Comparison of ENCODE assay signal across 13 cellular contexts in genomic region chr2:26978061-26978596, GRCh38. TPM values are rescaled to one million over a fixed set of nuclear protein-coding genes. Genes with fewer than 3 reads are reported as not detected.
DNase-seq lines count a peak whose midpoint lies in the region; ATAC-seq, FAIRE-seq and TF ChIP-seq lines count a peak whose summit lies in the region.
"Had no signal": no experiment of that assay in that cellular context is flagged by ENCODE, and none has a peak within 500 bp of the region (broad histone marks: within the 10 kb centered on the region; RNA-seq: fewer than 3 reads in every experiment).

No MANE protein-coding gene starts in this region.

- H3K4me2 ChIP-seq in HepG2 (ENCODE audit: low read depth, low read length) = no peak overlapping the region
- no peak overlapping the region for H3K4me2 ChIP-seq in hepatocyte

- H3K27me3 ChIP-seq in liver (ENCODE audit: control insufficient read depth in 4 of 4, insufficient read depth in 4 of 4, low read length in 3 of 4) (no peaks in the 10 kb centered on the region), HepG2 (ENCODE audit: control insufficient read depth in 1 of 2, insufficient read depth in 2 of 2, low read length in 2 of 2) (peaks cover 0 to 17% of the 10 kb centered on the region in 2 experiments; a peak in 2 of 5 replicates), hepatocyte (no peaks in the 10 kb centered on the region)
- H3K27me3 ChIP-seq in CD4-positive, alpha-beta T cell (ENCODE audit: control insufficient read depth, insufficient read depth, low read length) = no peaks in the 10 kb centered on the region

- ATAC-seq in HepG2 (no peak), GM19035 (IDR thresholded peaks at IDR 0.05; ENCODE audit: unreplicated experiment) (no peak)
- no peak for ATAC-seq in CD4-positive, alpha-beta T cell (ENCODE audit: poor library complexity)

- H3K4me1 ChIP-seq in liver (ENCODE audit: control insufficient read depth in 4 of 4, insufficient read depth in 4 of 4, low read length in 3 of 4) = peaks cover 11 to 35% (median 31%) of the 10 kb centered on the region in 4 donors
- H3K4me1 ChIP-seq in HepG2 (ENCODE audit: insufficient read depth, low read length) = peaks cover 14% of the 10 kb centered on the region
- H3K4me1 ChIP-seq in hepatocyte (ENCODE audit: insufficient read depth) = peaks cover 5% of the 10 kb centered on the region

- BruUV-seq in HepG2 (replicated peaks; lab: Mats Ljungman, UMichigan) = no TSS peak

- H3K9me3 Mint-ChIP-seq in CD4-positive, alpha-beta T cell = no peaks in the 10 kb centered on the region
- H3K9me3 Mint-ChIP-seq: activated CD4-positive, alpha-beta T cell treated with anti-CD3 and anti-CD28 coated beads, Interleukin-2, amount 10 ng/mL, durations not matched to agents 24 days and 14 days; activated naive CD4-positive, alpha-beta T cell treated with anti-CD3 and anti-CD28 coated beads for 36 hours; nephron had no signal

- no peak for FAIRE-seq in HepG2 (lab: Jason Lieb, UNC)

- no peaks in the 10 kb centered on the region for H3K79me2 ChIP-seq in HepG2 (ENCODE audit: insufficient read depth, low read length)
- peaks cover 28% of the 10 kb centered on the region for H3K79me2 ChIP-seq in hepatocyte

- WGBS in liver = 31% methylated on average over 4 of the region's 4 CpGs
- WGBS in HepG2 (ENCODE audit: low lambda C conversion rate) = 12% methylated on average over 4 of the region's 4 CpGs
- WGBS in hepatocyte (ENCODE audit: low lambda C conversion rate, missing lambda C conversion rate) = 49% methylated on average over 4 of the region's 4 CpGs

- H3K9ac ChIP-seq in liver (ENCODE audit: low read depth in 1 of 2, low read length in 2 of 2) = no peak overlapping the region
- H3K9ac ChIP-seq in HepG2 (ENCODE audit: insufficient read depth, low read depth, low read length) = no peak overlapping the region

- H2AFZ ChIP-seq in HepG2 (ENCODE audit: low read length) (no peak overlapping the region), hepatocyte (no peak overlapping the region)

- no peak overlapping the region for H3K4me3 Mint-ChIP-seq in CD4-positive, alpha-beta T cell
- H3K4me3 Mint-ChIP-seq: activated CD4-positive, alpha-beta T cell treated with anti-CD3 and anti-CD28 coated beads, Interleukin-2, amount 10 ng/mL, durations not matched to agents 24 days and 14 days; activated naive CD4-positive, alpha-beta T cell treated with anti-CD3 and anti-CD28 coated beads for 36 hours; nephron had no signal

- no peaks in the 10 kb centered on the region for H4K20me1 ChIP-seq in HepG2 (ENCODE audit: insufficient read depth, low read length)
- H4K20me1 ChIP-seq in hepatocyte (ENCODE audit: insufficient read depth, poor library complexity, severe bottlenecking) = no peaks in the 10 kb centered on the region

- in situ Hi-C loops in HepG2 (cut with HindIII; ENCODE audit: extremely low pct_ligation_motif_present, low pct_unique_long_range_greater_than_20kb) = no loop called here

- TF ChIP-seq POLR2A in HepG2 (IDR thresholded peaks at IDR 0.05; ENCODE audit: insufficient read depth in 1 of 2, low read depth in 2 of 2, low read length in 2 of 2) = no peak

- DNase-seq in HepG2 (ENCODE audit: low spot score) = no peak
- peak; percentile 76 for DNase-seq in OCI-M1 (lab: John Stamatoyannopoulos, UW)
- peak; percentile 56 for DNase-seq in hepatocyte (ENCODE audit: low spot score)
- no peak for DNase-seq in occipital lobe (lab: John Stamatoyannopoulos, UW)
- DNase-seq in CD4-positive, alpha-beta T cell = no peak
- DNase-seq in NCI-H1048 (lab: John Stamatoyannopoulos, UW) = no peak
- DNase-seq: activated CD4-positive, alpha-beta T cell treated with anti-CD3 and anti-CD28 coated beads, Interleukin-2, amount 10 ng/mL, durations not matched to agents 24 days and 14 days; activated naive CD4-positive, alpha-beta T cell treated with anti-CD3 and anti-CD28 coated beads for 36 hours; effector CD4-positive, alpha-beta T cell; stimulated activated CD4-positive, alpha-beta T cell treated with anti-CD3 and anti-CD28 coated beads, Interleukin-1b, Interleukin-23, amount 100 ng/mL, for 48 hours had no signal

- no peaks in the 10 kb centered on the region for H3K27me3 Mint-ChIP-seq in CD4-positive, alpha-beta T cell

- TF ChIP-seq CTCF in liver (IDR thresholded peaks at IDR 0.05; ENCODE audit: low read depth, low read length, missing input control) = no peak
- TF ChIP-seq CTCF in HepG2 (CRISPR knock-in tag; IDR thresholded peaks at IDR 0.05) = no peak
- no peak for TF ChIP-seq CTCF in hepatocyte (IDR thresholded peaks at IDR 0.05; ENCODE audit: poor library complexity)
- no peak for TF ChIP-seq CTCF in CD4-positive, alpha-beta T cell (IDR thresholded peaks at IDR 0.05)

- intact Hi-C loops in HepG2 (cut with micrococcal nuclease; ENCODE audit: unreplicated experiment) = no loop called here
- intact Hi-C loops in CD4-positive, alpha-beta T cell (cut with DNase I, micrococcal nuclease) = no loop called here

- no peaks in the 10 kb centered on the region for H3K4me1 Mint-ChIP-seq in CD4-positive, alpha-beta T cell (ENCODE audit: low read depth)
- H3K4me1 Mint-ChIP-seq: activated CD4-positive, alpha-beta T cell treated with anti-CD3 and anti-CD28 coated beads, Interleukin-2, amount 10 ng/mL, durations not matched to agents 24 days and 14 days had no signal

- H3K27ac Mint-ChIP-seq in CD4-positive, alpha-beta T cell = no peak overlapping the region
- H3K27ac Mint-ChIP-seq: activated CD4-positive, alpha-beta T cell treated with anti-CD3 and anti-CD28 coated beads, Interleukin-2, amount 10 ng/mL, durations not matched to agents 24 days and 14 days; activated naive CD4-positive, alpha-beta T cell treated with anti-CD3 and anti-CD28 coated beads for 36 hours; nephron had no signal

- no peaks in the 10 kb centered on the region for H3K9me2 ChIP-seq in hepatocyte (replicated peaks; ENCODE audit: insufficient read depth)

- POLR2A ChIA-PET in HepG2 (lab: Yijun Ruan, JAX) = no interaction called here
- POLR2A ChIA-PET in CD4-positive, alpha-beta T cell (lab: Charles Lee) = no interaction called here

- TF ChIP-seq RAD21 in liver (IDR thresholded peaks at IDR 0.05) (peak in 1 of 2 donors; percentile 28), HepG2 (CRISPR knock-in tag; IDR thresholded peaks at IDR 0.05) (no peak)

- no peaks in the 10 kb centered on the region for H3K36me3 ChIP-seq in liver (ENCODE audit: control insufficient read depth in 4 of 4, insufficient read depth in 3 of 4, low read depth in 1 of 4, low read length in 3 of 4)
- no peaks in the 10 kb centered on the region for H3K36me3 ChIP-seq in HepG2 (replicated peaks in 1 of 2; ENCODE audit: control insufficient read depth in 1 of 2, insufficient read depth in 2 of 2, low read length in 2 of 2)
- H3K36me3 ChIP-seq in hepatocyte (replicated peaks; ENCODE audit: insufficient read depth, low read depth) = no peaks in the 10 kb centered on the region

- no peaks in the 10 kb centered on the region for H3K36me3 Mint-ChIP-seq in CD4-positive, alpha-beta T cell (ENCODE audit: low read depth)

- H3K27ac ChIP-seq in liver (ENCODE audit: low read depth in 1 of 2, low read length in 2 of 2) (peak overlapping the region; percentile 13 to 39), HepG2 (ENCODE audit: extremely low read length, insufficient read depth, low read length) (no peak overlapping the region), hepatocyte (no peak overlapping the region)
- no peak overlapping the region for H3K27ac ChIP-seq in CD4-positive, alpha-beta T cell (ENCODE audit: low read depth, low read length)

- CTCF ChIA-PET in HepG2 (lab: Yijun Ruan, JAX; ENCODE audit: low intra/inter-chr PET ratio, low total read pairs) = no interaction called here
- CTCF ChIA-PET in CD4-positive, alpha-beta T cell (lab: Charles Lee) = interaction anchor here (1.5 kb wide), 1 partner anchor 17 kb away, joined by 4 read pairs; no protein-coding TSS in a partner anchor

- TF ChIP-seq EP300 in HepG2 (IDR thresholded peaks at IDR 0.05; ENCODE audit: low read depth in 2 of 2, low read length in 2 of 2) = no peak
- TF ChIP-seq EP300 in HepG2 (CRISPR knock-in tag; IDR thresholded peaks at IDR 0.05; ENCODE audit: borderline replicate concordance) = no peak

- H3K9me3 ChIP-seq in liver (ENCODE audit: control insufficient read depth in 4 of 4, low read length in 3 of 4) (no peaks in the 10 kb centered on the region), HepG2 (ENCODE audit: low read length) (no peaks in the 10 kb centered on the region), hepatocyte (ENCODE audit: low read depth) (no peaks in the 10 kb centered on the region)
- no peaks in the 10 kb centered on the region for H3K9me3 ChIP-seq in CD4-positive, alpha-beta T cell (ENCODE audit: control insufficient read depth, low read length)

- H3K4me3 ChIP-seq in liver (ENCODE audit: low read depth in 1 of 3, low read length in 3 of 3) = no peak overlapping the region
- no peak overlapping the region for H3K4me3 ChIP-seq in HepG2 (replicated peaks in 1 of 3; ENCODE audit: insufficient read depth in 1 of 3, low read depth in 2 of 3, low read length in 3 of 3)
- no peak overlapping the region for H3K4me3 ChIP-seq in hepatocyte

RNA-seq across cellular contexts. Expression of gene MAPRE3, which starts 7.7 kb away (rescaled TPM):
- 1 to 10 TPM; 1.0 to 8.1 TPM for total RNA-seq in liver
- 10 to 100 TPM; 11.5 to 15.8 TPM for polyA plus RNA-seq in liver
- 0.20 and 0.31 TPM in 2 replicates for total RNA-seq in HepG2 (2016; rRNA removed; fragmentation: Illumina TruSeq; extraction: Trizol)
- total RNA-seq in HepG2 (2016; cell fraction: cytosol; rRNA removed; fragmentation: Illumina TruSeq; extraction: Trizol; ENCODE audit: low read depth) = 0.18 TPM in 1 of 2 replicates, not detected in the other
- 0.15 and 0.19 TPM in 2 replicates for total RNA-seq in HepG2 (2016; cell fraction: insoluble cytoplasmic fraction; rRNA removed; fragmentation: Illumina TruSeq; extraction: Trizol)
- total RNA-seq in HepG2 (2016; cell fraction: membrane; rRNA removed; fragmentation: Illumina TruSeq; extraction: Trizol) = 0.15 and 0.24 TPM in 2 replicates
- total RNA-seq in HepG2 (2016; cell fraction: nucleus; rRNA removed; fragmentation: Illumina TruSeq; extraction: Trizol) = 0.60 and 0.99 TPM in 2 replicates
- polyA plus RNA-seq in HepG2 (2011; rRNA removed) = 0.73 and 0.91 TPM in 2 replicates
- 0.34 and 0.65 TPM in 2 replicates for polyA plus RNA-seq in HepG2 (2011; cell fraction: cytosol; rRNA removed)
- 3.3 and 5.1 TPM in 2 replicates for polyA plus RNA-seq in HepG2 (2011; cell fraction: nucleus; rRNA removed)
- polyA plus RNA-seq in HepG2 (2012) = 0.91 and 2.1 TPM in 2 replicates
- 0.11 and 0.17 TPM in 2 replicates for polyA plus RNA-seq in HepG2 (2016; cell fraction: cytosol; fragmentation: Illumina TruSeq; extraction: Trizol; ENCODE audit: low read depth)
- polyA plus RNA-seq in HepG2 (2016; cell fraction: insoluble cytoplasmic fraction; fragmentation: Illumina TruSeq; extraction: Trizol; ENCODE audit: low read depth) = 0.59 and 0.88 TPM in 2 replicates
- polyA plus RNA-seq in HepG2 (2016; cell fraction: membrane; fragmentation: Illumina TruSeq; extraction: Trizol; ENCODE audit: low read depth) = 0.28 and 0.30 TPM in 2 replicates
- polyA plus RNA-seq in HepG2 (2016; cell fraction: nucleus; fragmentation: Illumina TruSeq; extraction: Trizol; ENCODE audit: insufficient read depth, low read depth) = 1.8 and 2.0 TPM in 2 replicates
- polyA minus RNA-seq in HepG2 (2011; rRNA and poly(A)+ RNA removed; ENCODE audit: low replicate concordance) = 0.44 and 3.1 TPM in 2 replicates
- 0.69 TPM in 1 of 2 replicates, not detected in the other for polyA minus RNA-seq in HepG2 (2011; cell fraction: cytosol; rRNA and poly(A)+ RNA removed)
- 0.99 TPM in 1 of 2 replicates, not detected in the other for polyA minus RNA-seq in HepG2 (2011; cell fraction: nucleus; rRNA and poly(A)+ RNA removed)
- total RNA-seq in hepatocyte = 8.0 and 8.6 TPM in 2 replicates
- 23.6 and 29.2 TPM in 2 replicates for polyA plus RNA-seq in hepatocyte
- total RNA-seq in occipital lobe = 15.4 TPM
- total RNA-seq in CD4-positive, alpha-beta T cell = 1 to 10 TPM; 3.4 to 4.5 TPM

RNA-seq across cellular contexts. Expression of gene TMEM214, which starts 54.6 kb away (rescaled TPM):
- total RNA-seq in liver (10 to 100 TPM; 17.1 to 48.4 TPM), HepG2 (2016; rRNA removed; fragmentation: Illumina TruSeq; extraction: Trizol) (28.0 and 58.3 TPM in 2 replicates), hepatocyte (40.2 and 50.4 TPM in 2 replicates), occipital lobe (7.8 TPM)
- polyA plus RNA-seq in liver (10 to 100 TPM; 28.3 to 53.4 TPM), HepG2 (2011; rRNA removed) (132 and 137 TPM in 2 replicates), hepatocyte (75.9 and 100 TPM in 2 replicates)
- 13.7 and 15.2 TPM in 2 replicates for total RNA-seq in HepG2 (2016; cell fraction: cytosol; rRNA removed; fragmentation: Illumina TruSeq; extraction: Trizol; ENCODE audit: low read depth)
- total RNA-seq in HepG2 (2016; cell fraction: insoluble cytoplasmic fraction; rRNA removed; fragmentation: Illumina TruSeq; extraction: Trizol) = 22.8 and 61.4 TPM in 2 replicates
- total RNA-seq in HepG2 (2016; cell fraction: membrane; rRNA removed; fragmentation: Illumina TruSeq; extraction: Trizol) = 24.2 and 24.6 TPM in 2 replicates
- 65.4 and 81.2 TPM in 2 replicates for total RNA-seq in HepG2 (2016; cell fraction: nucleus; rRNA removed; fragmentation: Illumina TruSeq; extraction: Trizol)
- polyA plus RNA-seq in HepG2 (2011; cell fraction: cytosol; rRNA removed) = 96.3 and 120 TPM in 2 replicates
- 355 and 421 TPM in 2 replicates for polyA plus RNA-seq in HepG2 (2011; cell fraction: nucleus; rRNA removed)
- 76.8 and 81.7 TPM in 2 replicates for polyA plus RNA-seq in HepG2 (2012)
- polyA plus RNA-seq in HepG2 (2016; cell fraction: cytosol; fragmentation: Illumina TruSeq; extraction: Trizol; ENCODE audit: low read depth) = 15.5 and 16.9 TPM in 2 replicates
- polyA plus RNA-seq in HepG2 (2016; cell fraction: insoluble cytoplasmic fraction; fragmentation: Illumina TruSeq; extraction: Trizol; ENCODE audit: low read depth) = 43.0 and 58.5 TPM in 2 replicates
- 30.0 and 37.0 TPM in 2 replicates for polyA plus RNA-seq in HepG2 (2016; cell fraction: membrane; fragmentation: Illumina TruSeq; extraction: Trizol; ENCODE audit: low read depth)
- polyA plus RNA-seq in HepG2 (2016; cell fraction: nucleus; fragmentation: Illumina TruSeq; extraction: Trizol; ENCODE audit: insufficient read depth, low read depth) = 188 and 192 TPM in 2 replicates
- polyA minus RNA-seq in HepG2 (2011; rRNA and poly(A)+ RNA removed; ENCODE audit: low replicate concordance) = 248 and 683 TPM in 2 replicates
- polyA minus RNA-seq in HepG2 (2011; cell fraction: cytosol; rRNA and poly(A)+ RNA removed) = 150 and 151 TPM in 2 replicates
- polyA minus RNA-seq in HepG2 (2011; cell fraction: nucleus; rRNA and poly(A)+ RNA removed) = 219 and 243 TPM in 2 replicates
- total RNA-seq in CD4-positive, alpha-beta T cell = 10 to 100 TPM; 22.0 to 24.6 TPM

Comparison
In these comparisons a context has a peak if more than half of its experiments do, and no peak if none do; other contexts are left out.
1. H3K27ac ChIP-seq: peak in liver (2 of 2); none in HepG2 (single experiment), hepatocyte (single experiment) and CD4-positive, alpha-beta T cell (single experiment).
2. DNase-seq: peak in OCI-M1 (single experiment) and hepatocyte (single experiment); none in HepG2 (single experiment), occipital lobe (single experiment), CD4-positive, alpha-beta T cell (0 of 10) and NCI-H1048 (single experiment).